ENCODE assay signal across 8 cellular contexts in the genomic region with DNA sequence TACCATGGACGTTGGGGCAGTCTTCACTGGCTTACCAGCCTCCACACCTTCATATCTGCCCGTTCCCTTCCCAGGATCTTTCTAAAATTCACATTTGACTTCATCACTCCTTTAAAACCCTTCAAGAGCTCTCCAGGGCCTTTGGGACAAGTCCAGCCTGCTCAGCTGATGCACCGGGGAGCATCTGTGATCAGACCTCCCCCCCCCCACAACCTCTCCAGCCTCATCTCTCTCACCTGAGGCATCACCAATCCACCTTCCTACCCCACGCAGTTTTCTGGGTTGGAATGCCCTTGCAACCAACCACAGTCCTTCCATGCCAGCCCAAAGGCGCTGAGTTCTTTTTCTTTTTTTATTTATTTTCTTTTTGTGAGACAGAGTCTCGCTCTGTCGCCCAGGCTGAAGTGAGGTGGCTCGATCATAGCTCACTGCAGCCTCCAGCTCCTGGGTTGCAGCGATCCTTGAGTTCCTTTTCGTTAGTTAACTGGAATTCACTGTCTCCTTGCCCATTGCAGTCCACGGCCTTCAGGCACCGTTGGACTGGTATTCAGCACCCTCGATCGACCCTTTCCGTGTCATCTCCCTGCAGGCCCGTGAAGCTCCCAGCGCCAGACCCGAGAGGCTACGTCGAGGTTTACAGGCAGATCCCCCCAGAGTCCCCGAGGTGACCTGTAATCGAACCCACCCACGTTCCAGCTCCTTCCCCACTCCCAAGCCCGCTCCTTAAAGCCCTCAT. TPM values are rescaled to one million over a fixed set of nuclear protein-coding genes. Genes with fewer than 3 reads are reported as not detected.
A peak's percentile ranks its signal among the peaks of the same experiment; 100 is the strongest.
DNase-seq lines count a peak whose midpoint lies in the region; ATAC-seq and TF ChIP-seq lines count a peak whose summit lies in the region.

No MANE protein-coding gene starts in this region.

- peak overlapping the region; percentile 66 for H3K4me3 ChIP-seq in KMS-11 (IDR thresholded peaks at IDR 0.05; ENCODE audit: insufficient read depth, low read depth, low read length)
- peak overlapping the region; percentile 76 to 100 for H3K4me3 ChIP-seq in body of pancreas
- H3K4me3 ChIP-seq in kidney epithelial cell (ENCODE audit: low read depth, low read length): peak overlapping the region; percentile 68
- H3K4me3 ChIP-seq in subcutaneous abdominal adipose tissue (ENCODE audit: low read depth in 1 of 5, low read length in 5 of 5): peak overlapping the region; percentile 91 to 100 (median 98)

- H3K4me1 ChIP-seq in ES-I3 (ENCODE audit: insufficient read depth, low read length) (no peaks in the 10 kb centered on the region; the same call in 1 of the 2 replicates), KMS-11 (ENCODE audit: low read depth, poor library complexity, severe bottlenecking) (peaks cover 22% of the 10 kb centered on the region), body of pancreas (peaks cover 18% of the 10 kb centered on the region), subcutaneous abdominal adipose tissue (ENCODE audit: control insufficient read depth in 5 of 5, insufficient read depth in 5 of 5, low read length in 5 of 5) (peaks cover 4 to 28% (median 23%) of the 10 kb centered on the region in 5 donors)

- peaks cover 26% of the 10 kb centered on the region; the same call in 1 of the 2 replicates for H3K79me2 ChIP-seq in KMS-11 (ENCODE audit: insufficient read depth, low read depth)

- H3K36me3 ChIP-seq in ES-I3 (ENCODE audit: insufficient read depth, low read length): peaks cover 3% of the 10 kb centered on the region; the same call in 1 of the 2 replicates
- H3K36me3 ChIP-seq in KMS-11 (ENCODE audit: insufficient read depth): no peaks in the 10 kb centered on the region
- H3K36me3 ChIP-seq in body of pancreas (replicated peaks in 1 of 2; ENCODE audit: insufficient read depth in 1 of 2, low read depth in 2 of 2): peaks cover 0 to 2% of the 10 kb centered on the region in 2 donors
- H3K36me3 ChIP-seq in kidney epithelial cell (ENCODE audit: control insufficient read depth, insufficient read depth, low read length): peaks cover 3% of the 10 kb centered on the region
- H3K36me3 ChIP-seq in subcutaneous abdominal adipose tissue (ENCODE audit: control insufficient read depth in 5 of 5, insufficient read depth in 5 of 5, low read length in 5 of 5): peaks cover 0 to 22% (median 6%) of the 10 kb centered on the region in 5 donors

- H3K4me2 ChIP-seq in KMS-11: peak overlapping the region; percentile 94

- TF ChIP-seq CTCF in KMS-11 (conservative IDR thresholded peaks at IDR 0.05; ENCODE audit: low read depth, low read length) (no peak), body of pancreas (IDR thresholded peaks at IDR 0.05) (no peak), kidney epithelial cell (IDR thresholded peaks at IDR 0.05; ENCODE audit: insufficient read depth, low read length, poor library complexity, severe bottlenecking) (no peak)

- 7 to 11% methylated on average over 24 of the region's 24 CpGs for WGBS in body of pancreas, 2 donors

- H3K27me3 ChIP-seq in KMS-11 (ENCODE audit: insufficient read depth, low read depth): no peaks in the 10 kb centered on the region
- no peaks in the 10 kb centered on the region for H3K27me3 ChIP-seq in body of pancreas
- no peaks in the 10 kb centered on the region for H3K27me3 ChIP-seq in kidney epithelial cell (ENCODE audit: control insufficient read depth, insufficient read depth, low read length)
- H3K27me3 ChIP-seq in subcutaneous abdominal adipose tissue (ENCODE audit: control insufficient read depth in 5 of 5, insufficient read depth in 4 of 5, low read length in 5 of 5): no peaks in the 10 kb centered on the region

- H3K27ac ChIP-seq in KMS-11: peak overlapping the region; percentile 47
- H3K27ac ChIP-seq in body of pancreas: peak overlapping the region in 3 of 4 donors; percentile 32 to 72 (median 40)
- peak overlapping the region; percentile 74 for H3K27ac ChIP-seq in subcutaneous abdominal adipose tissue (ENCODE audit: low read depth, low read length)

- intact Hi-C loops in body of pancreas (cut with DNase I): no loop called here

- H3K9ac ChIP-seq in ES-I3 (ENCODE audit: low read depth, low read length) (peak overlapping the region; percentile 85), KMS-11 (peak overlapping the region; percentile 84), subcutaneous abdominal adipose tissue (ENCODE audit: low read length in 5 of 5) (peak overlapping the region; percentile 81 to 100 (median 98))

- no peak for DNase-seq in body of pancreas
- DNase-seq in kidney epithelial cell (ENCODE audit: low read depth): no peak
- DNase-seq in activated CD8-positive, alpha-beta memory T cell treated with anti-CD3 and anti-CD28 coated beads, Interleukin-2, amount 50 U/mL, for 4 hours: no peak

- H3K9me3 ChIP-seq in ES-I3 (ENCODE audit: control insufficient read depth, insufficient read depth, low read length) (no peaks in the 10 kb centered on the region), body of pancreas (no peaks in the 10 kb centered on the region), subcutaneous abdominal adipose tissue (ENCODE audit: control insufficient read depth in 5 of 5, low read length in 5 of 5) (no peaks in the 10 kb centered on the region)

- no peaks in the 10 kb centered on the region for H4K20me1 ChIP-seq in KMS-11 (ENCODE audit: insufficient read depth)

- ATAC-seq in body of pancreas: no peak
- no peak for ATAC-seq in HG02870 (IDR thresholded peaks at IDR 0.05; ENCODE audit: unreplicated experiment)
- ATAC-seq in HG02798 (IDR thresholded peaks at IDR 0.05; ENCODE audit: poor library complexity, unreplicated experiment): no peak

- H2AFZ ChIP-seq in KMS-11 (ENCODE audit: low read depth): peak overlapping the region; percentile 99

- no peak for TF ChIP-seq POLR2A in body of pancreas (IDR thresholded peaks at IDR 0.05)

RNA-seq across cellular contexts. Expression of gene ALKBH4, which starts 0.7 kb away (rescaled TPM):
- 10 to 100 TPM; 15.6 to 60.3 TPM for total RNA-seq in body of pancreas
- total RNA-seq in kidney epithelial cell: 12.5 and 50.8 TPM in 2 replicates

RNA-seq across cellular contexts. Expression of gene LRWD1, which starts 0.8 kb away (rescaled TPM):
- 10 to 100 TPM; 13.7 to 27.4 TPM for total RNA-seq in body of pancreas
- total RNA-seq in kidney epithelial cell: 22.9 and 38.0 TPM in 2 replicates

RNA-seq across cellular contexts. Expression of gene POLR2J, which starts 14.7 kb away (rescaled TPM):
- total RNA-seq in body of pancreas: 10 to 100 TPM in 1 of 2 donors, 1 to 10 TPM in 1; 6.6 to 12.5 TPM
- 36.2 and 47.6 TPM in 2 replicates for total RNA-seq in kidney epithelial cell

RNA-seq across cellular contexts. Expression of gene ORAI2, which starts 30.6 kb away (rescaled TPM):
- total RNA-seq in body of pancreas (10 to 100 TPM; 11.7 to 20.8 TPM), kidney epithelial cell (47.2 and 56.2 TPM in 2 replicates)

RNA-seq across cellular contexts. Expression of gene RASA4B, which starts 53.6 kb away (rescaled TPM):
- total RNA-seq in body of pancreas (10 to 100 TPM in 1 of 2 donors, 1 to 10 TPM in 1; 5.3 to 12.5 TPM), kidney epithelial cell (7.6 and 7.7 TPM in 2 replicates)
